27 cellular contexts compared by ENCODE assay signal in the genomic region with DNA sequence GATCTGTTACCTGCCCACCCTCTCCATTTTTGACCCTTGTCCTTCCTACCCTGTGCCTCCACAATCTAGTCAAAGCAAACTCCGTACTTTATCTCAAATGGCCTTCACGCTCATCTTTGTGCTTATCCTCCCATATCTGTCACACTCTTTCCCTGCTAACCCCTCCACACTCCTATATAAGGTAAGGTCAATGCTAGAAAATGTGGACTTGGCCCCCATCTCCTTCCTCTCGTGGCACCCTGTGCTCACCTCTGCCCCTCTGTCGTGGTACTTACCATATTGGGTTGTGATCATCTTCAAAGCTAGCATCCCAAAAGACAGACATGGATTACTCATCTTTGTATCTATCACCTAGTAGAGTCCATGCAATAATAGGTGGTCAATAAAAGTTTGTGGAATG.
"Had no signal": no experiment of that assay in that cellular context is flagged by ENCODE, and none has a peak within 500 bp of the region (broad histone marks: within the 10 kb centered on the region; RNA-seq: fewer than 3 reads in every experiment).

No MANE protein-coding gene starts in this region.

- H3K27ac ChIP-seq: colonic mucosa, coronary artery, dorsolateral prefrontal cortex, epithelial cell of prostate, esophagus muscularis mucosa, esophagus squamous epithelium, foreskin keratinocyte, gastrocnemius medialis, gastroesophageal sphincter, heart left ventricle, heart right ventricle had no signal

- H3K9me3 ChIP-seq: colonic mucosa, esophagus muscularis mucosa, esophagus squamous epithelium, gastrocnemius medialis, gastroesophageal sphincter, heart left ventricle, heart right ventricle had no signal

- H3K27me3 ChIP-seq: colonic mucosa, esophagus muscularis mucosa, esophagus squamous epithelium, foreskin keratinocyte, gastrocnemius medialis, gastroesophageal sphincter had no signal

- H3K36me3 ChIP-seq: colonic mucosa, esophagus muscularis mucosa, esophagus squamous epithelium, gastrocnemius medialis, gastroesophageal sphincter, heart left ventricle, heart right ventricle had no signal

- FAIRE-seq: colon, endometrium, endothelial cell of umbilical vein, frontal cortex had no signal

- H3K4me1 ChIP-seq: colonic mucosa, gastrocnemius medialis, heart left ventricle, heart right ventricle had no signal

- H3K4me3 ChIP-seq: colonic mucosa, coronary artery, dorsolateral prefrontal cortex, esophagus muscularis mucosa, esophagus squamous epithelium, gastrocnemius medialis, gastroesophageal sphincter, heart left ventricle, heart right ventricle had no signal

- DNase-seq: colonic mucosa; cortex of kidney; dermis blood vessel endothelial cell; dorsolateral prefrontal cortex; effector CD4-positive, alpha-beta T cell; effector CD8-positive, alpha-beta T cell; effector memory CD4-positive, alpha-beta T cell; effector memory CD8-positive, alpha-beta T cell; endodermal cell; esophagus squamous epithelium; foreskin fibroblast; foreskin keratinocyte; foreskin melanocyte; gastrocnemius medialis; glutamatergic neuron; head of caudate nucleus; heart left ventricle; heart right ventricle had no signal

- ATAC-seq: effector memory CD8-positive, alpha-beta T cell; esophagus mucosa; foreskin keratinocyte; gastrocnemius medialis; gastroesophageal sphincter; heart left ventricle; heart right ventricle had no signal
